19 cellular contexts compared by ENCODE assay signal in genomic region chr2:203830294-203831055, GRCh38. TPM values are rescaled to one million over a fixed set of nuclear protein-coding genes. Genes with fewer than 3 reads are reported as not detected.
DNase-seq lines count a peak whose midpoint lies in the region; ATAC-seq and FAIRE-seq lines count a peak whose summit lies in the region.
"Had no signal": no experiment of that assay in that cellular context is flagged by ENCODE, and none has a peak within 500 bp of the region (broad histone marks: within the 10 kb centered on the region; RNA-seq: fewer than 3 reads in every experiment).

No MANE protein-coding gene starts in this region.

- H3K9me3 ChIP-seq in CD4-positive, alpha-beta memory T cell (ENCODE audit: control insufficient read depth in 1 of 2, low read length in 2 of 2) = no peaks in the 10 kb centered on the region

- no peaks in the 10 kb centered on the region for H3K36me3 ChIP-seq in CD4-positive, alpha-beta memory T cell (ENCODE audit: insufficient read depth, low read length)

- H3K27me3 Mint-ChIP-seq in CD4-positive, alpha-beta memory T cell = no peaks in the 10 kb centered on the region
- no peaks in the 10 kb centered on the region for H3K27me3 Mint-ChIP-seq in activated naive CD4-positive, alpha-beta T cell treated with anti-CD3 and anti-CD28 coated beads for 36 hours (ENCODE audit: low read depth)

- H3K4me3 Mint-ChIP-seq in CD4-positive, alpha-beta memory T cell = peak overlapping the region in 7 of 8 donors; percentile 2 to 45 (median 17)
- peak overlapping the region; percentile 46 for H3K4me3 Mint-ChIP-seq in activated naive CD4-positive, alpha-beta T cell treated with anti-CD3 and anti-CD28 coated beads for 36 hours
- H3K4me3 Mint-ChIP-seq: stimulated activated memory B cell treated with anti-CD40 and anti-IgM and Interleukin-4, amounts not matched to agents 10 μg/mL and 1 μg/mL and 100 μg/mL, for 72 hours had no signal

- CTCF ChIA-PET in CD4-positive, alpha-beta memory T cell (lab: Charles Lee; ENCODE audit: partially characterized antibody) = interaction anchor here (1.3 kb wide), 1 partner anchor 15 kb away, joined by 5 read pairs; no protein-coding TSS in a partner anchor
- CTCF ChIA-PET in activated naive CD4-positive, alpha-beta T cell treated with anti-CD3 and anti-CD28 coated beads for 36 hours (lab: Charles Lee) = interaction anchor here (0.6 to 1.7 kb wide), 3 partner anchors 13 to 357 kb away, joined by 3 to 8 read pairs (median 6); no protein-coding TSS in a partner anchor

- no peak overlapping the region for H3K4me3 ChIP-seq in CD4-positive, alpha-beta memory T cell (ENCODE audit: low read length in 2 of 2)

- peak; percentile 92 to 93 for ATAC-seq in activated CD4-positive, CD25-positive, alpha-beta regulatory T cell treated with anti-CD3 and anti-CD28 coated beads, Interleukin-2, amount 50 U/mL, for 24 hours
- ATAC-seq in HG03108 (IDR thresholded peaks at IDR 0.05; ENCODE audit: unreplicated experiment) = no peak
- ATAC-seq: stimulated activated memory B cell treated with anti-CD40 and anti-IgM and Interleukin-4, amounts not matched to agents 10 μg/mL and 1 μg/mL and 100 μg/mL, for 72 hours had no signal

- DNase-seq in CD4-positive, alpha-beta memory T cell = no peak
- peak; percentile 74 for DNase-seq in activated naive CD4-positive, alpha-beta T cell treated with anti-CD3 and anti-CD28 coated beads for 36 hours
- DNase-seq in stimulated activated CD4-positive, alpha-beta T cell treated with anti-CD3 and anti-CD28 coated beads, Interleukin-2, amount 100 ng/mL, for 24 hours = peak; percentile 63 to 68
- DNase-seq in OCI-M1 (lab: John Stamatoyannopoulos, UW) (no peak), A172 (ENCODE audit: low spot score) (no peak), GM19239 (ENCODE audit: insufficient read length, low spot score) (no peak)
- DNase-seq: activated gamma-delta T cell; DMS 273 treated with DMSO at 0.1 percent for 48 hours; effector CD8-positive, alpha-beta T cell; KG1; NCI-H1105 treated with DMSO at 0.1 percent for 48 hours; posterior cingulate gyrus; small intestine had no signal

- H3K4me1 ChIP-seq in CD4-positive, alpha-beta memory T cell (ENCODE audit: insufficient read depth, low read length) = peaks cover 13% of the 10 kb centered on the region

- H3K4me1 Mint-ChIP-seq in CD4-positive, alpha-beta memory T cell = peaks cover 8 to 13% (median 11%) of the 10 kb centered on the region in 4 donors
- peaks cover 20% of the 10 kb centered on the region for H3K4me1 Mint-ChIP-seq in activated naive CD4-positive, alpha-beta T cell treated with anti-CD3 and anti-CD28 coated beads for 36 hours (ENCODE audit: low read depth)
- H3K4me1 Mint-ChIP-seq: stimulated activated memory B cell treated with anti-CD40 and anti-IgM and Interleukin-4, amounts not matched to agents 10 μg/mL and 1 μg/mL and 100 μg/mL, for 72 hours had no signal

- POLR2A ChIA-PET in CD4-positive, alpha-beta memory T cell (lab: Charles Lee; ENCODE audit: partially characterized antibody) = interaction anchor here (1.0 to 1.2 kb wide), 2 partner anchors 25 to 39 kb away, joined by 3 read pairs; no protein-coding TSS in a partner anchor

- H3K27ac ChIP-seq in CD4-positive, alpha-beta memory T cell (ENCODE audit: low read depth, low read length) = no peak overlapping the region

- H3K36me3 Mint-ChIP-seq in CD4-positive, alpha-beta memory T cell = no peaks in the 10 kb centered on the region
- peaks cover 5% of the 10 kb centered on the region for H3K36me3 Mint-ChIP-seq in activated naive CD4-positive, alpha-beta T cell treated with anti-CD3 and anti-CD28 coated beads for 36 hours (ENCODE audit: low read depth)
- H3K36me3 Mint-ChIP-seq: stimulated activated memory B cell treated with anti-CD40 and anti-IgM and Interleukin-4, amounts not matched to agents 10 μg/mL and 1 μg/mL and 100 μg/mL, for 72 hours had no signal

- no peaks in the 10 kb centered on the region for H3K27me3 ChIP-seq in CD4-positive, alpha-beta memory T cell (ENCODE audit: insufficient read depth, low read length)

- H3K27ac Mint-ChIP-seq in CD4-positive, alpha-beta memory T cell = peak overlapping the region in 5 of 7 donors; percentile 7 to 68 (median 57)
- H3K27ac Mint-ChIP-seq in activated naive CD4-positive, alpha-beta T cell treated with anti-CD3 and anti-CD28 coated beads for 36 hours = peak overlapping the region; percentile 94
- H3K27ac Mint-ChIP-seq: stimulated activated memory B cell treated with anti-CD40 and anti-IgM and Interleukin-4, amounts not matched to agents 10 μg/mL and 1 μg/mL and 100 μg/mL, for 72 hours had no signal

- FAIRE-seq in GM19239 (lab: Jason Lieb, UNC) = no peak
- FAIRE-seq: bronchial epithelial cell, GM18507, small intestine, urothelium cell line had no signal

- H3K9me3 Mint-ChIP-seq in CD4-positive, alpha-beta memory T cell = peaks cover 0 to 3% (median 0%) of the 10 kb centered on the region in 8 donors
- peaks cover 3% of the 10 kb centered on the region for H3K9me3 Mint-ChIP-seq in activated naive CD4-positive, alpha-beta T cell treated with anti-CD3 and anti-CD28 coated beads for 36 hours

- intact Hi-C loops in CD4-positive, alpha-beta memory T cell (cut with micrococcal nuclease) = loop anchor here (5.0 kb wide), 1 partner anchor 37 kb away; the partner anchor contains the start of gene CTLA4
- intact Hi-C loops in activated naive CD4-positive, alpha-beta T cell treated with anti-CD3 and anti-CD28 coated beads for 36 hours (cut with micrococcal nuclease) = loop anchor here (1.0 kb wide), 2 partner anchors 23 to 41 kb away; no protein-coding TSS in a partner anchor

RNA-seq across cellular contexts. Expression of gene CTLA4, which starts 37.1 kb away (rescaled TPM):
- total RNA-seq in CD4-positive, alpha-beta memory T cell = 10 to 100 TPM; 18.4 to 20.4 TPM
- 1 to 10 TPM; 7.6 to 9.0 TPM for polyA plus RNA-seq in CD4-positive, alpha-beta memory T cell
- 10 to 100 TPM; 65.2 to 69.7 TPM for total RNA-seq in activated naive CD4-positive, alpha-beta T cell treated with anti-CD3 and anti-CD28 coated beads for 36 hours
- total RNA-seq in A172 (2014; rRNA removed; shearing (Covaris generic)) = not detected in 2 replicates
- total RNA-seq: bronchial epithelial cell had no signal

Comparison
In these comparisons a context has a peak if more than half of its experiments do, and no peak if none do; other contexts are left out.
1. DNase-seq: peak in activated naive CD4-positive, alpha-beta T cell treated with anti-CD3 and anti-CD28 coated beads for 36 hours (single experiment) and stimulated activated CD4-positive, alpha-beta T cell treated with anti-CD3 and anti-CD28 coated beads, Interleukin-2, amount 100 ng/mL, for 24 hours (2 of 2); none in CD4-positive, alpha-beta memory T cell (0 of 5), OCI-M1 (single experiment), A172 (single experiment) and GM19239 (single experiment).
2. RNA of gene CTLA4, which starts 37.1 kb away (total RNA-seq): 65.2 to 69.7 TPM in activated naive CD4-positive, alpha-beta T cell treated with anti-CD3 and anti-CD28 coated beads for 36 hours and 18.4 to 20.4 TPM in CD4-positive, alpha-beta memory T cell; not detected in A172; every median in the first group is over 10 times any median in the second.